In the genomic region with DNA sequence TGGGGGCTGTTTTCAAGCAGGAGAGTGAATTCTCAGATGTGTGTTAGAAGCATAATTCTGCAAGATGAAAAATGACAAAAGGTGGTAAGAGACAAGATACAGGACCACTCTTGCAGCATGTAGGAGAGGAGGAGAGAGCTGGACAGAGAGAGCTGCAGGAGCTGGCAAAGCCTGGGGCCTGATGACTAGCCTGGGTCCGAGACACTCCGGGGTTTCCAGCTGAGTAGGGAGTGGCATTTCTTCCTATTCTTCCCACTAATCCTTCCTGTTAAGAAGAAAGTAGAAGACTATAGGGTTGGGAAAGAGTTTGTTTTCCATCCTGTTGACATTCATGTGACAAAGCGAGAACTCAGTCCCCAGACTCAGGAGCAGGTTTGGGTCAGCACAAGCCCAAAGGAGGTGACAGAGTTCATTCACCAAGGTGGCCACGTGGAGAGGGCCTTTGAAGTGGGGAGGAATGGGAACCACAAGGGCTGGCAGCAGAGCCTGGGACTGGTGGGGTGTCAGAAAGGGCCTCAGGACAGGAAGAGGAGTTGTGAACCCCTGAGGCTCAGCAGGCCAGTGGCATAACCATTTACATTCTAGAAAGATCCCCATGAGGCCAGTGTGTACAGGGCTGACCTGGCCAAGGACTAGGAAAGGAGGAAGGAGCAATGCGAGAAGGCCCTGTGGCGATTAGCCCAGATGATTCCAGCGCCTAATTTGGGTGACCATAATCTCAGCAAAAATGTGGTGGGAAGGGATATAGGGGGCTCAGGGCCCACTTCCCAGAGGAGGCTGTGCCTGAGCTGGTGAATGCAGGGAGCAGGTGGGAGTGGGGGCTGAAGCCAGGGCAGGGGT, we compare ENCODE assay signal across 9 cellular contexts. TPM values are rescaled to one million over a fixed set of nuclear protein-coding genes. Genes with fewer than 3 reads are reported as not detected.
A peak's percentile ranks its signal among the peaks of the same experiment; 100 is the strongest.
DNase-seq lines count a peak whose midpoint lies in the region; ATAC-seq and TF ChIP-seq lines count a peak whose summit lies in the region.
"Had no signal": no experiment of that assay in that cellular context is flagged by ENCODE, and none has a peak within 500 bp of the region (broad histone marks: within the 10 kb centered on the region; RNA-seq: fewer than 3 reads in every experiment).

No MANE protein-coding gene starts in this region.

- H3K9me3 Mint-ChIP-seq in GM23338 (peaks cover 24% of the 10 kb centered on the region), neural progenitor cell (no peaks in the 10 kb centered on the region)

- no peak overlapping the region for H2AFZ ChIP-seq in GM23338
- no peak overlapping the region for H2AFZ ChIP-seq in neural progenitor cell (replicated peaks)

- H3K4me2 ChIP-seq in GM23338 = no peak overlapping the region
- no peak overlapping the region for H3K4me2 ChIP-seq in neural progenitor cell

- peaks cover 16% of the 10 kb centered on the region for H3K36me3 Mint-ChIP-seq in GM23338 (ENCODE audit: low read depth)
- H3K36me3 Mint-ChIP-seq in neural progenitor cell = peaks cover 7% of the 10 kb centered on the region

- intact Hi-C loops in body of pancreas (cut with DNase I) = no loop called here

- peaks cover 8% of the 10 kb centered on the region for H3K27me3 Mint-ChIP-seq in GM23338 (ENCODE audit: insufficient read depth, low read depth, poor library complexity)
- peaks cover 4% of the 10 kb centered on the region for H3K27me3 Mint-ChIP-seq in neural progenitor cell (ENCODE audit: insufficient read depth, low read depth)

- H3F3A ChIP-seq in GM23338 (replicated peaks; ENCODE audit: low read depth) (no peaks in the 10 kb centered on the region), neural progenitor cell (ENCODE audit: low read depth) (peaks cover 27% of the 10 kb centered on the region)

- H3K79me2 ChIP-seq in GM23338 (replicated peaks; ENCODE audit: insufficient read depth) (peaks cover 13% of the 10 kb centered on the region), neural progenitor cell (ENCODE audit: low read depth) (peaks cover 16% of the 10 kb centered on the region)

- TF ChIP-seq CTCF in GM23338 (conservative IDR thresholded peaks at IDR 0.05; ENCODE audit: low read depth in 2 of 2) (no peak), neural progenitor cell (IDR thresholded peaks at IDR 0.05) (no peak), body of pancreas (IDR thresholded peaks at IDR 0.05) (no peak)

- H3K27ac ChIP-seq in GM23338 (ENCODE audit: low read depth) (no peak overlapping the region), cingulate gyrus (ENCODE audit: low read depth, low read length) (peak overlapping the region; percentile 60), neural progenitor cell (no peak overlapping the region), body of pancreas (peak overlapping the region in 1 of 4 donors; percentile 3)

- H3K4me1 ChIP-seq in GM23338 (ENCODE audit: insufficient read depth) = peaks cover 9% of the 10 kb centered on the region
- H3K4me1 ChIP-seq in neural progenitor cell = peaks cover 9% of the 10 kb centered on the region
- peaks cover 13% of the 10 kb centered on the region for H3K4me1 ChIP-seq in body of pancreas

- H3K9me3 ChIP-seq in neural progenitor cell (ENCODE audit: low read depth) = no peaks in the 10 kb centered on the region
- H3K9me3 ChIP-seq in body of pancreas = no peaks in the 10 kb centered on the region

- H3K9ac ChIP-seq in neural progenitor cell = no peak overlapping the region

- H3K27ac Mint-ChIP-seq in GM23338 = no peak overlapping the region
- no peak overlapping the region for H3K27ac Mint-ChIP-seq in neural progenitor cell

- peaks cover 9% of the 10 kb centered on the region for H3K4me1 Mint-ChIP-seq in GM23338
- peaks cover 27% of the 10 kb centered on the region for H3K4me1 Mint-ChIP-seq in neural progenitor cell

- no peaks in the 10 kb centered on the region for H3K9me2 ChIP-seq in GM23338 (ENCODE audit: insufficient read depth)

- no peak for TF ChIP-seq POLR2A in body of pancreas (IDR thresholded peaks at IDR 0.05)

- no peak overlapping the region for H3K4me3 ChIP-seq in GM23338
- H3K4me3 ChIP-seq in neural progenitor cell = no peak overlapping the region
- H3K4me3 ChIP-seq in body of pancreas = no peak overlapping the region

- peak; percentile 5 for DNase-seq in AG08396 (ENCODE audit: low spot score)
- DNase-seq in GM23338 (ENCODE audit: low spot score) = peak; percentile 45
- no peak for DNase-seq in neural progenitor cell (ENCODE audit: low spot score)
- no peak for DNase-seq in body of pancreas
- no peak for DNase-seq in activated CD8-positive, alpha-beta memory T cell treated with anti-CD3 and anti-CD28 coated beads for 24 hours
- DNase-seq in A172 (ENCODE audit: low spot score) = no peak
- DNase-seq: SHP77 had no signal

- ATAC-seq in GM23338 = no peak
- ATAC-seq in body of pancreas = no peak
- ATAC-seq in HG02973 (IDR thresholded peaks at IDR 0.05; ENCODE audit: unreplicated experiment) = no peak

- 57 to 73% methylated on average over 7 of the region's 7 CpGs for WGBS in body of pancreas, 2 donors

- H3K27me3 ChIP-seq in GM23338 (ENCODE audit: insufficient read depth) = no peaks in the 10 kb centered on the region
- H3K27me3 ChIP-seq in neural progenitor cell = no peaks in the 10 kb centered on the region
- no peaks in the 10 kb centered on the region for H3K27me3 ChIP-seq in body of pancreas

- H3K36me3 ChIP-seq in GM23338 (ENCODE audit: insufficient read depth) = no peaks in the 10 kb centered on the region; the same call in 1 of the 2 replicates
- H3K36me3 ChIP-seq in neural progenitor cell = peaks cover 4% of the 10 kb centered on the region
- peaks cover 0 to 8% of the 10 kb centered on the region in 2 donors for H3K36me3 ChIP-seq in body of pancreas (replicated peaks in 1 of 2; ENCODE audit: insufficient read depth in 1 of 2, low read depth in 2 of 2)

- H3K4me3 Mint-ChIP-seq in GM23338 = no peak overlapping the region; the same call in 2 of the 3 replicates
- peak overlapping the region; percentile 48 for H3K4me3 Mint-ChIP-seq in neural progenitor cell

- H4K20me1 ChIP-seq in GM23338 (replicated peaks; ENCODE audit: insufficient read depth) (peaks cover 8% of the 10 kb centered on the region), neural progenitor cell (ENCODE audit: low read depth) (peaks cover 17% of the 10 kb centered on the region)

TF ChIP-seq in GM23338, 12 proteins besides CTCF, POLR2A, EP300 and RAD21:
- no peak for TF ChIP-seq EZH2phosphoT487 (IDR thresholded peaks at IDR 0.05; ENCODE audit: unreplicated experiment)

RNA-seq across cellular contexts. Expression of gene HAUS3, which starts 3.2 kb away (rescaled TPM):
- total RNA-seq in GM23338 (2014; rRNA removed; shearing (Covaris generic)) = 23.7 and 36.0 TPM in 2 replicates
- polyA plus RNA-seq in GM23338 (2016; fragmentation: Nextera tagmentation; extraction: Ambion mirVana) = 16.3 and 21.4 TPM in 2 replicates
- total RNA-seq in neural progenitor cell (ENCODE audit: low replicate concordance) (24.4 and 25.0 TPM in 2 replicates), body of pancreas (10 to 100 TPM in 1 of 2 donors, 1 to 10 TPM in 1; 7.3 to 11.9 TPM)
- total RNA-seq in A172 (2014; rRNA removed; shearing (Covaris generic)) = 19.9 and 60.5 TPM in 2 replicates

RNA-seq across cellular contexts. Expression of gene POLN, which starts 3.2 kb away (rescaled TPM):
- 1.8 and 4.8 TPM in 2 replicates for total RNA-seq in GM23338 (2014; rRNA removed; shearing (Covaris generic))
- polyA plus RNA-seq in GM23338 (2016; fragmentation: Nextera tagmentation; extraction: Ambion mirVana) = 1.8 and 4.0 TPM in 2 replicates
- total RNA-seq in neural progenitor cell (ENCODE audit: low replicate concordance) = 1.5 and 1.7 TPM in 2 replicates
- 1 to 10 TPM; 4.9 to 5.9 TPM for total RNA-seq in body of pancreas
- 0.24 and 0.62 TPM in 2 replicates for total RNA-seq in A172 (2014; rRNA removed; shearing (Covaris generic))

RNA-seq across cellular contexts. Expression of gene MXD4, which starts 16.7 kb away (rescaled TPM):
- total RNA-seq in GM23338 (2014; rRNA removed; shearing (Covaris generic)) = 19.9 and 26.4 TPM in 2 replicates
- polyA plus RNA-seq in GM23338 (2016; fragmentation: Nextera tagmentation; extraction: Ambion mirVana) = 6.9 and 11.5 TPM in 2 replicates
- total RNA-seq in neural progenitor cell (ENCODE audit: low replicate concordance) (22.7 and 58.8 TPM in 2 replicates), body of pancreas (10 to 100 TPM; 40.7 to 45.5 TPM)
- 14.6 and 18.4 TPM in 2 replicates for total RNA-seq in A172 (2014; rRNA removed; shearing (Covaris generic))

Comparison
In these comparisons a context has a peak if more than half of its experiments do, and no peak if none do; other contexts are left out.
1. DNase-seq: peak in AG08396 (single experiment) and GM23338 (single experiment); none in neural progenitor cell (single experiment), body of pancreas (0 of 4), activated CD8-positive, alpha-beta memory T cell treated with anti-CD3 and anti-CD28 coated beads for 24 hours (single experiment) and A172 (single experiment).